In the genomic region with DNA sequence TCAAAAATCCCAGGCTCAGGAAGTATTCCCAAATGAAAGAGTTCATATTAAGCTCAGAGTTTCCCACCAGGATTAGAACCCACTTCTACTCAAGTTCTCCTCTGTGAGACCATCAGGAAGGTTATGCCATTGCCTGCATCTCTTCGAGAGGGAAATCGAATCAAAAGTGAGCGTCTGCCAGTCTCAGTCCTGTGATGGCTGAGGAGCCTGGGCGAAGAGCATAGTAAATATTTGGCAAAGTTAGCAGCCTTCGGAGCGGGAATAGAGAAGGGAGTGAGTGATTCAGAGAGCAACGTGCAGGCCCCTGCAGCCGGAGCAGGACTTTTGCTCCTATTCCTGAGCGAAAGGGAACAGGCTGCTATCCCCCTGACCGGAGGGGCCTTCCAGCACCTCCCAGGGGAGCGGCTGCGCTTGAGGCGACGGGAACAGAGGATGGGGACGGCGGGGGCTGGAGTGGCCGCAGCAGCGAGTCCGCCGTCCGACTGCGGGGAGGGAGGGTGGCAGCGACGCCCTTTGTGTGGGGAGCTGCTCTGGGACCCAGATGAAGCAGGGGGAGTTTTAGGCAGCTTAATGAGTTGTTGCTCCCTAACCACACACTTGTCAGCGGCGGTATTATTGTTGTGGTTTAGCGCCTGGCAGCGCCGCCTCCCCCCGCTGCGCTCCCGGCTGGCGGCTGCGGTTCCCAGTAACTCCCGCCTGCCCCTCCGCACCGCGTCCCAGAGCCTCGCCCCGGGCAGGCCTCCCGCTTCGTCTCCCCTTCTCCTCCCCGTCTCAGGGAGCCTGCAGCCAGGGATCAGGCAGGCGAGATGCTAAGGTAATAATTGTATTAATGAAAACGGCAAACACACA, we compare ENCODE assay signal across 1 cellular context.
TF ChIP-seq lines count a peak whose summit lies in the region.

No MANE protein-coding gene starts in this region.

TF ChIP-seq in endothelial cell of umbilical vein, 7 proteins besides CTCF, POLR2A, EP300 and RAD21:
- TF ChIP-seq MYC (IDR thresholded peaks at IDR 0.05; ENCODE audit: low read depth, low read length): no peak
- TF ChIP-seq JUN (IDR thresholded peaks at IDR 0.05; ENCODE audit: borderline replicate concordance, insufficient read depth, insufficient read length, low read depth): no peak
- TF ChIP-seq GATA2 (IDR thresholded peaks at IDR 0.05; ENCODE audit: insufficient read depth, insufficient read length, low read depth, low read length): no peak
- no peak for TF ChIP-seq POLR2AphosphoS5 (IDR thresholded peaks at IDR 0.05; ENCODE audit: insufficient read depth, low read depth, low read length)
- no peak for TF ChIP-seq EZH2 (IDR thresholded peaks at IDR 0.05; ENCODE audit: borderline replicate concordance, low read depth, low read length, severe bottlenecking)
TF ChIP-seq in endothelial cell of umbilical vein: peak in this region for 0.
